1 cellular context compared by ENCODE assay signal in genomic region chr19:42433503-42434260, GRCh38.
A peak's percentile ranks its signal among the peaks of the same experiment; 100 is the strongest.
TF ChIP-seq lines count a peak whose summit lies in the region.

No MANE protein-coding gene starts in this region.

TF ChIP-seq in K562, 482 proteins besides CTCF, POLR2A, EP300 and RAD21 (continued from another document and continues in another):
- TF ChIP-seq JUND (IDR thresholded peaks at IDR 0.05; ENCODE audit: borderline replicate concordance, low read depth, low read length), result peak; percentile 57; the same call in 1 of the 2 replicates
- TF ChIP-seq JUND (tag; IDR thresholded peaks at IDR 0.05; ENCODE audit: borderline replicate concordance, low read depth, low read length), result peak; percentile 40; the same call in 1 of the 3 replicates
- no peak for TF ChIP-seq NFIX (CRISPR knock-in tag; IDR thresholded peaks at IDR 0.05; ENCODE audit: low read depth)
- no peak for TF ChIP-seq PPARD (CRISPR knock-in tag; IDR thresholded peaks at IDR 0.05)
- no peak for TF ChIP-seq MLLT1 (IDR thresholded peaks at IDR 0.05)
- peak; percentile 38; the same call in 1 of the 2 replicates for TF ChIP-seq L3MBTL2 (IDR thresholded peaks at IDR 0.05)
- TF ChIP-seq BRD9 (IDR thresholded peaks at IDR 0.05; ENCODE audit: low read depth, partially characterized antibody), result no peak
- TF ChIP-seq SMARCB1 (IDR thresholded peaks at IDR 0.05; ENCODE audit: insufficient read length, low read depth), result no peak
- TF ChIP-seq PRMT5 (CRISPR knock-in tag; IDR thresholded peaks at IDR 0.05), result no peak
- TF ChIP-seq EZH2 (IDR thresholded peaks at IDR 0.05; ENCODE audit: borderline replicate concordance, low read depth, low read length), result no peak
- no peak for TF ChIP-seq CBX2 (IDR thresholded peaks at IDR 0.05; ENCODE audit: insufficient read depth, low read length, poor library complexity, severe bottlenecking)
- no peak for TF ChIP-seq IRF2 (CRISPR knock-in tag; IDR thresholded peaks at IDR 0.05)
- TF ChIP-seq PHF21A (IDR thresholded peaks at IDR 0.05; ENCODE audit: borderline replicate concordance, low read depth), result no peak
- peak; percentile 69 for TF ChIP-seq DEAF1 (CRISPR knock-in tag; IDR thresholded peaks at IDR 0.05)
- TF ChIP-seq DMBX1 (CRISPR knock-in tag; IDR thresholded peaks at IDR 0.05; ENCODE audit: borderline replicate concordance), result no peak
- TF ChIP-seq VEZF1 (CRISPR knock-in tag; IDR thresholded peaks at IDR 0.05), result peak; percentile 38; the same call in 1 of the 2 replicates
- no peak for TF ChIP-seq E4F1 (CRISPR knock-in tag; IDR thresholded peaks at IDR 0.05; ENCODE audit: borderline replicate concordance)
- no peak for TF ChIP-seq ZNF655 (CRISPR knock-in tag; IDR thresholded peaks at IDR 0.05)
- TF ChIP-seq FOXJ2 (tag; IDR thresholded peaks at IDR 0.05), result peak; percentile 53; the same call in 1 of the 2 replicates
- peak; percentile 85 for TF ChIP-seq ZNF589 (CRISPR knock-in tag; IDR thresholded peaks at IDR 0.05; ENCODE audit: low read depth)
- no peak for TF ChIP-seq ETV6 (IDR thresholded peaks at IDR 0.05; ENCODE audit: borderline replicate concordance in 1 of 2, low read depth in 2 of 2, low read length in 1 of 2)
- no peak for TF ChIP-seq ETV6 (CRISPR knock-in tag; IDR thresholded peaks at IDR 0.05; ENCODE audit: borderline replicate concordance)
- TF ChIP-seq HNRNPH1 (optimal IDR thresholded peaks at IDR 0.05; ENCODE audit: low read depth, low read length), result no peak
- no peak for TF ChIP-seq SNAPC5 (CRISPR knock-in tag; IDR thresholded peaks at IDR 0.05)
- TF ChIP-seq HIVEP1 (CRISPR knock-in tag; IDR thresholded peaks at IDR 0.05), result 0 out of 2 replicates have a peak, but pooled peaks have one; percentile 38
- peak; percentile 65 for TF ChIP-seq KLF16 (IDR thresholded peaks at IDR 0.05)
- no peak for TF ChIP-seq NCOR1 (IDR thresholded peaks at IDR 0.05)
- no peak for TF ChIP-seq SNRNP70 (optimal IDR thresholded peaks at IDR 0.05; ENCODE audit: low read depth, low read length)
- TF ChIP-seq SOX6 (IDR thresholded peaks at IDR 0.05), result peak; percentile 56; the same call in 1 of the 2 replicates
- TF ChIP-seq ZNF316 (IDR thresholded peaks at IDR 0.05), result no peak
- no peak for TF ChIP-seq ID3 (CRISPR knock-in tag; IDR thresholded peaks at IDR 0.05)
- TF ChIP-seq ID3 (tag; IDR thresholded peaks at IDR 0.05), result peak; percentile 49
- no peak for TF ChIP-seq STAT5B (CRISPR knock-in tag; IDR thresholded peaks at IDR 0.05)
- TF ChIP-seq SAFB (IDR thresholded peaks at IDR 0.05; ENCODE audit: borderline replicate concordance, low read depth, low read length), result no peak
- TF ChIP-seq ZNF134 (CRISPR knock-in tag; conservative IDR thresholded peaks at IDR 0.05), result no peak
- TF ChIP-seq ZBTB12 (CRISPR knock-in tag; IDR thresholded peaks at IDR 0.05), result 0 out of 2 replicates have a peak, but pooled peaks have one; percentile 37
- no peak for TF ChIP-seq HMG20A (CRISPR knock-in tag; conservative IDR thresholded peaks at IDR 0.05)
- TF ChIP-seq RBM14 (IDR thresholded peaks at IDR 0.05; ENCODE audit: borderline replicate concordance, insufficient read depth, low read depth, low read length), result no peak
- peak; percentile 86 for TF ChIP-seq ZNF766 (CRISPR knock-in tag; conservative IDR thresholded peaks at IDR 0.05)
- no peak for TF ChIP-seq UBTF (IDR thresholded peaks at IDR 0.05; ENCODE audit: borderline replicate concordance in 1 of 2, low read depth in 2 of 2, low read length in 2 of 2)
- TF ChIP-seq ZNF740 (CRISPR knock-in tag; IDR thresholded peaks at IDR 0.05), result no peak
- TF ChIP-seq ZNF740 (tag; IDR thresholded peaks at IDR 0.05), result no peak
- TF ChIP-seq SRSF1 (IDR thresholded peaks at IDR 0.05; ENCODE audit: low read depth, low read length), result no peak
- peak in 1 of 2 experiments; percentile 70; a peak in 2 of 4 replicates for TF ChIP-seq RCOR1 (IDR thresholded peaks at IDR 0.05; ENCODE audit: borderline replicate concordance in 1 of 2, low read depth in 2 of 2, low read length in 2 of 2)
- TF ChIP-seq RB1 (IDR thresholded peaks at IDR 0.05; ENCODE audit: low read depth), result peak; percentile 62; the same call in 1 of the 2 replicates
- TF ChIP-seq POLR2AphosphoS2 (IDR thresholded peaks at IDR 0.05; ENCODE audit: low read length), result no peak
- TF ChIP-seq TEAD1 (CRISPR knock-in tag; IDR thresholded peaks at IDR 0.05), result peak; percentile 36 to 62; a peak in 1 of 4 replicates
- TF ChIP-seq MYC (IDR thresholded peaks at IDR 0.05; ENCODE audit: low read depth, low read length), result no peak; the same call in 1 of the 2 replicates
- no peak for TF ChIP-seq MYC (CRISPR knock-in tag; IDR thresholded peaks at IDR 0.05; ENCODE audit: borderline replicate concordance, low read depth)
- TF ChIP-seq XRCC5 (IDR thresholded peaks at IDR 0.05; ENCODE audit: low read depth, low read length), result peak; percentile 49; the same call in 1 of the 2 replicates
- TF ChIP-seq SREBF1 (IDR thresholded peaks at IDR 0.05; ENCODE audit: borderline replicate concordance, low read depth, low read length), result no peak
- TF ChIP-seq ESRRA (IDR thresholded peaks at IDR 0.05; ENCODE audit: borderline replicate concordance, low read depth), result peak; percentile 44; the same call in 1 of the 2 replicates
- no peak for TF ChIP-seq MEF2A (IDR thresholded peaks at IDR 0.05; ENCODE audit: control insufficient read depth, low read depth, low read length)
- TF ChIP-seq HDAC2 (IDR thresholded peaks at IDR 0.05), result 0 out of 2 replicates have a peak, but pooled peaks have one; percentile 22
- no peak for TF ChIP-seq CEBPB (tag; IDR thresholded peaks at IDR 0.05)
- TF ChIP-seq GATAD2A (IDR thresholded peaks at IDR 0.05), result no peak
- TF ChIP-seq ZNF124 (CRISPR knock-in tag; IDR thresholded peaks at IDR 0.05), result no peak
- no peak for TF ChIP-seq ATF2 (CRISPR knock-in tag; IDR thresholded peaks at IDR 0.05)
- no peak for TF ChIP-seq EWSR1 (IDR thresholded peaks at IDR 0.05; ENCODE audit: borderline replicate concordance, low read depth, partially characterized antibody)
